ENCODE assay signal across 21 cellular contexts in the genomic region with DNA sequence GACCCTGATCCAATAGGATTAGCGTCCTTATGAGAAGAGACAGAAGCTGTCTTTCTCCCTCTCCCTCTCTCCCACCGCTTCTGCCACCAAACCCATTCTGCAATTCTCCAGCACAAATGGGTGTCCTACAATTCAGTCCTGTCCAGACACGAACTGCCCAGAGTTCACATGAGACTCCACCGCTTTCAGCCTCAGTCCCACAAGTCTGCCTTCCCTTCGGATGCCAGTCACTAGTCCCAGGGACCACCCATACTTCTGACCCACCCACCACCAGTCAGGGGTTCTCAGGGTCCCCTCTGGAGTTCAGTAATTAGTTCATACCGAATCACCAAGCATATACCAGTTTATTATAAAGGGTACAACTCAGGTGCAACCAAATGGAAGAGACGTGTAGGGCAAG.
A peak's percentile ranks its signal among the peaks of the same experiment; 100 is the strongest.
DNase-seq lines count a peak whose midpoint lies in the region; ATAC-seq and TF ChIP-seq lines count a peak whose summit lies in the region.
"Had no signal": no experiment of that assay in that cellular context is flagged by ENCODE, and none has a peak within 500 bp of the region (broad histone marks: within the 10 kb centered on the region; RNA-seq: fewer than 3 reads in every experiment).

No MANE protein-coding gene starts in this region.

- peak overlapping the region; percentile 33 for H3K4me3 Mint-ChIP-seq in type B pancreatic cell
- H3K4me3 Mint-ChIP-seq: CD8-positive, alpha-beta T cell had no signal

- H2BK15ac ChIP-seq in neuronal stem cell (ENCODE audit: low read length) = no peak overlapping the region

- no peaks in the 10 kb centered on the region for H3K9me3 Mint-ChIP-seq in type B pancreatic cell
- H3K9me3 Mint-ChIP-seq: CD8-positive, alpha-beta T cell had no signal

- H2AK5ac ChIP-seq in neuronal stem cell (ENCODE audit: low read depth, low read length) = peak overlapping the region; percentile 12

- peaks cover 30% of the 10 kb centered on the region for H3K4me1 Mint-ChIP-seq in type B pancreatic cell (ENCODE audit: unreplicated experiment)

- H3K79me1 ChIP-seq in neuronal stem cell (ENCODE audit: low read depth, low read length) = no peaks in the 10 kb centered on the region

- H3K36me3 ChIP-seq in neuronal stem cell (replicated peaks in 1 of 2; ENCODE audit: control insufficient read depth in 2 of 2, insufficient read depth in 2 of 2, low read length in 2 of 2) = no peaks in the 10 kb centered on the region
- H3K36me3 ChIP-seq: SJSA1 had no signal

- H3K14ac ChIP-seq in neuronal stem cell (ENCODE audit: low read length) = no peak overlapping the region

- peak overlapping the region; percentile 41 for H3K18ac ChIP-seq in neuronal stem cell (ENCODE audit: low read length)

- H3K23ac ChIP-seq in neuronal stem cell (ENCODE audit: low read depth, low read length, poor library complexity) = no peak overlapping the region

- H3K4me1 ChIP-seq in neuronal stem cell (ENCODE audit: control insufficient read depth in 2 of 2, insufficient read depth in 1 of 2, low read depth in 1 of 2, low read length in 2 of 2) = peaks cover 0 to 34% of the 10 kb centered on the region in 2 donors
- H3K4me1 ChIP-seq: Caco-2, SJSA1 had no signal

- no peak overlapping the region for H3K4me3 ChIP-seq in neuronal stem cell (ENCODE audit: low read length in 2 of 2)
- H3K4me3 ChIP-seq: GM12878, SJSA1 had no signal

- peaks cover 3% of the 10 kb centered on the region for H3K27me3 Mint-ChIP-seq in type B pancreatic cell

- no peak for TF ChIP-seq CTCF in type B pancreatic cell (conservative IDR thresholded peaks at IDR 0.05)

- H2BK120ac ChIP-seq in neuronal stem cell (ENCODE audit: low read depth, low read length) = no peak overlapping the region

- H2AFZ ChIP-seq in neuronal stem cell (ENCODE audit: low read length) = no peak overlapping the region

- H4K8ac ChIP-seq in neuronal stem cell (ENCODE audit: low read depth, low read length) = no peak overlapping the region

- H3K27me3 ChIP-seq in neuronal stem cell (ENCODE audit: control insufficient read depth in 3 of 3, insufficient read depth in 3 of 3, low read depth in 1 of 3, low read length in 3 of 3) = peaks cover 0 to 52% (median 0%) of the 10 kb centered on the region in 3 experiments
- H3K27me3 ChIP-seq: SJSA1 had no signal

- DNase-seq in ecto neural progenitor cell (ENCODE audit: low spot score) = peak; percentile 32
- peak; percentile 30 for DNase-seq in islet precursor cell
- no peak for DNase-seq in neuronal stem cell (ENCODE audit: low spot score)
- peak; percentile 34 for DNase-seq in type B pancreatic cell (ENCODE audit: extremely low spot score, unreplicated experiment)
- no peak for DNase-seq in activated effector memory CD4-positive, alpha-beta T cell treated with Interleukin-2 at 50 U/mL for 16 hours
- no peak for DNase-seq in NCI-H187 treated with DMSO at 0.1 percent for 48 hours (lab: John Stamatoyannopoulos, UW)
- DNase-seq: C1 segment of cervical spinal cord; Caco-2; CD8-positive, alpha-beta T cell; GDM1; NCI-H1048; NCI-H1417; NCI-H1694; NCI-H2081; NCI-H2227 treated with DMSO at 0.1 percent for 48 hours; NCI-H526 treated with DMSO at 0.1 percent for 48 hours; Right ventricle myocardium superior; RPMI8226 had no signal

- no peak overlapping the region for H3K4ac ChIP-seq in neuronal stem cell (ENCODE audit: low read length)

- H3K9ac ChIP-seq in neuronal stem cell (ENCODE audit: low read depth, low read length, poor library complexity) = no peak overlapping the region

- WGBS in neuronal stem cell (ENCODE audit: extremely low coverage in 2 of 2, insufficient read length in 2 of 2, insufficient replicate concordance in 1 of 2), 2 donors = no CpG with 5 or more reads among the region's 7 CpGs

- ATAC-seq in HG03457 (IDR thresholded peaks at IDR 0.05; ENCODE audit: unreplicated experiment) = no peak
- ATAC-seq: CD8-positive, alpha-beta T cell; GM12878 had no signal

- H4K91ac ChIP-seq in neuronal stem cell (ENCODE audit: low read depth, low read length, poor library complexity) = no peak overlapping the region

- H3K9me3 ChIP-seq in neuronal stem cell (replicated peaks in 1 of 2; ENCODE audit: control insufficient read depth in 2 of 2, insufficient read depth in 1 of 2, low read depth in 1 of 2, low read length in 2 of 2) = no peaks in the 10 kb centered on the region
- H3K9me3 ChIP-seq: Caco-2, SJSA1 had no signal

- peak overlapping the region; percentile 84 for H3K27ac Mint-ChIP-seq in type B pancreatic cell
- H3K27ac Mint-ChIP-seq: CD8-positive, alpha-beta T cell had no signal

- H3K4me2 ChIP-seq in neuronal stem cell (ENCODE audit: insufficient read depth, low read length, poor library complexity, severe bottlenecking) = no peak overlapping the region

- H2BK5ac ChIP-seq in neuronal stem cell (ENCODE audit: low read length) = no peak overlapping the region

- H3K36me3 Mint-ChIP-seq in type B pancreatic cell = no peaks in the 10 kb centered on the region
- H3K36me3 Mint-ChIP-seq: CD8-positive, alpha-beta T cell had no signal

- no peak overlapping the region for H2BK12ac ChIP-seq in neuronal stem cell (ENCODE audit: low read length)

- H3K27ac ChIP-seq in neuronal stem cell (replicated peaks; ENCODE audit: low read length) = no peak overlapping the region
- H3K27ac ChIP-seq: SJSA1 had no signal

Comparison
In these comparisons a context has a peak if more than half of its experiments do, and no peak if none do; other contexts are left out.
1. DNase-seq: peak in ecto neural progenitor cell (single experiment), islet precursor cell (single experiment) and type B pancreatic cell (single experiment); none in neuronal stem cell (single experiment), activated effector memory CD4-positive, alpha-beta T cell treated with Interleukin-2 at 50 U/mL for 16 hours (single experiment) and NCI-H187 treated with DMSO at 0.1 percent for 48 hours (single experiment).